8 cellular contexts compared by ENCODE assay signal in the genomic region with DNA sequence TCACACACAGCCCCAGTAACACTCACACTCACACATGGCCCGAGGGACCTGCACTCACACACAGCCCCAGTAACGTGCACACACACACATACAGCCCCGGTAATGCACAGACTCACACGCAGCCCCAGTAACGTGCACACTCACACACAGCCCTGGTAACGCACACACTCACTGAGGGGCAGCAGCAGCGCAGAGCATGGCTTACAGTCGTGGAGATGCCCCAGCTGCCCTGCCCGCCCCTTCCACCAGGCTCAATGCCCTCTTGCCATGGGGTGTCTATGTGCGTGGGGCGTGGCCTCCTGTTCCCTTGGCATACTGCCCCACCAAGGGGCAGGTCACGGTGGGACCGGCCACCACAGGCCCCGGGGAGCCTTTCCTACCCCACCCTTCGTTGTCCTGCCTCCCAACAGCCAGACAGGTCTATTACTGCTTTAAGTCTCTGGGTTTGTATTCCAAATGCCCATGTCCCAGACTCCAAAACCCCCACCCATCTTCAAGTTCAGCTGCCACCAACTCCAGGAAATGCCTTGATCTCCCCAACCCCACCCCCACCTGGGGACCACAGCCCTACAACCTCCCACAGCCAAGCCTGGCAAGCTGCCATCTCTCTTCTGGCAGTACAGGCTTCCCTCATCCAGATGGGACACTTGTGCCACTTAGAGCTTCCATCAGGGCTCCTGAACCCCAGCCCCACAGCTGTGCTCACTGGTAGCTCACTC. TPM values are rescaled to one million over a fixed set of nuclear protein-coding genes. Genes with fewer than 3 reads are reported as not detected.
DNase-seq lines count a peak whose midpoint lies in the region; ATAC-seq and TF ChIP-seq lines count a peak whose summit lies in the region.

No MANE protein-coding gene starts in this region.

- WGBS in upper lobe of left lung, 2 donors = 20 to 25% methylated on average over 11 to 14 of the region's 15 CpGs

- H3K36me3 Mint-ChIP-seq in activated T-helper 1 cell treated with anti-CD3 and anti-CD28 coated beads, Interleukin-12 subunit alpha, Interleukin-12 subunit beta, Interleukin-2, Interleukin-4 antibody, amounts not matched to agents 30 ng/mL and 10 ng/mL and 1 ng/mL, durations not matched to agents 14 hours and 24 hours and 36 hours (ENCODE audit: low read depth) = peaks cover 8% of the 10 kb centered on the region

- no peaks in the 10 kb centered on the region for H3K36me3 ChIP-seq in upper lobe of left lung

- no peak for TF ChIP-seq EP300 in upper lobe of left lung (IDR thresholded peaks at IDR 0.05)

- ATAC-seq in upper lobe of left lung (ENCODE audit: low FRiP score in 2 of 2) (peak in 1 of 2 donors; percentile 0), GM21619 (IDR thresholded peaks at IDR 0.05; ENCODE audit: unreplicated experiment) (no peak), GM18519 (IDR thresholded peaks at IDR 0.05; ENCODE audit: low FRiP score, unreplicated experiment) (no peak), HG02642 (IDR thresholded peaks at IDR 0.05; ENCODE audit: poor library complexity, unreplicated experiment) (no peak)

- peak overlapping the region; percentile 73 for H3K27ac Mint-ChIP-seq in activated T-helper 1 cell treated with anti-CD3 and anti-CD28 coated beads, Interleukin-12 subunit alpha, Interleukin-12 subunit beta, Interleukin-2, Interleukin-4 antibody, amounts not matched to agents 30 ng/mL and 10 ng/mL and 1 ng/mL, durations not matched to agents 14 hours and 24 hours and 36 hours

- H3K4me3 Mint-ChIP-seq in activated T-helper 1 cell treated with anti-CD3 and anti-CD28 coated beads, Interleukin-12 subunit alpha, Interleukin-12 subunit beta, Interleukin-2, Interleukin-4 antibody, amounts not matched to agents 30 ng/mL and 10 ng/mL and 1 ng/mL, durations not matched to agents 14 hours and 24 hours and 36 hours = peak overlapping the region; percentile 78

- DNase-seq in activated naive CD4-positive, alpha-beta T cell treated with Interleukin-2 at 50 U/mL for 16 hours = peak; percentile 27
- no peak for DNase-seq in activated naive CD4-positive, alpha-beta T cell treated with anti-CD3 and anti-CD28 coated beads, Interleukin-2, amount 50 U/mL, for 16 hours
- no peak for DNase-seq in activated T-helper 1 cell treated with anti-CD3 and anti-CD28 coated beads, Interleukin-12 subunit alpha, Interleukin-12 subunit beta, Interleukin-2, Interleukin-4 antibody, amounts not matched to agents 30 ng/mL and 10 ng/mL and 1 ng/mL, durations not matched to agents 14 hours and 24 hours and 36 hours (ENCODE audit: low spot score)
- peak; percentile 54 for DNase-seq in islet precursor cell
- DNase-seq in upper lobe of left lung = peak in 1 of 2 donors; percentile 31

- peaks cover 55 to 77% (median 64%) of the 10 kb centered on the region in 4 donors for H3K4me1 ChIP-seq in upper lobe of left lung

- no peak overlapping the region for H3K4me3 ChIP-seq in upper lobe of left lung

- no peaks in the 10 kb centered on the region for H3K9me3 ChIP-seq in upper lobe of left lung

- TF ChIP-seq CTCF in upper lobe of left lung (IDR thresholded peaks at IDR 0.05) = peak in 1 of 6 experiments; percentile 20

- no peaks in the 10 kb centered on the region for H3K9me3 Mint-ChIP-seq in activated T-helper 1 cell treated with anti-CD3 and anti-CD28 coated beads, Interleukin-12 subunit alpha, Interleukin-12 subunit beta, Interleukin-2, Interleukin-4 antibody, amounts not matched to agents 30 ng/mL and 10 ng/mL and 1 ng/mL, durations not matched to agents 14 hours and 24 hours and 36 hours

- H3K4me1 Mint-ChIP-seq in activated T-helper 1 cell treated with anti-CD3 and anti-CD28 coated beads, Interleukin-12 subunit alpha, Interleukin-12 subunit beta, Interleukin-2, Interleukin-4 antibody, amounts not matched to agents 30 ng/mL and 10 ng/mL and 1 ng/mL, durations not matched to agents 14 hours and 24 hours and 36 hours (ENCODE audit: low read depth) = peaks cover 70% of the 10 kb centered on the region

- H3K27me3 ChIP-seq in upper lobe of left lung = peaks cover 0 to 4% (median 0%) of the 10 kb centered on the region in 4 donors

- TF ChIP-seq POLR2A in upper lobe of left lung (IDR thresholded peaks at IDR 0.05) = no peak

- intact Hi-C loops in activated T-helper 1 cell treated with anti-CD3 and anti-CD28 coated beads, Interleukin-12 subunit alpha, Interleukin-12 subunit beta, Interleukin-2, Interleukin-4 antibody, amounts not matched to agents 30 ng/mL and 10 ng/mL and 1 ng/mL, durations not matched to agents 14 hours and 24 hours and 36 hours (cut with micrococcal nuclease) = loop anchor here (2.0 to 10.0 kb wide), 4 partner anchors 87 to 921 kb away; a partner anchor contains a TSS

- H3K27me3 Mint-ChIP-seq in activated T-helper 1 cell treated with anti-CD3 and anti-CD28 coated beads, Interleukin-12 subunit alpha, Interleukin-12 subunit beta, Interleukin-2, Interleukin-4 antibody, amounts not matched to agents 30 ng/mL and 10 ng/mL and 1 ng/mL, durations not matched to agents 14 hours and 24 hours and 36 hours (ENCODE audit: insufficient read depth) = no peaks in the 10 kb centered on the region

- peak overlapping the region; percentile 14 to 97 (median 62) for H3K27ac ChIP-seq in upper lobe of left lung

RNA-seq across cellular contexts. Expression of a gene that starts 2.6 kb away (rescaled TPM):
- total RNA-seq in activated T-helper 1 cell treated with anti-CD3 and anti-CD28 coated beads, Interleukin-12 subunit alpha, Interleukin-12 subunit beta, Interleukin-2, Interleukin-4 antibody, amounts not matched to agents 30 ng/mL and 10 ng/mL and 1 ng/mL, durations not matched to agents 14 hours and 24 hours and 36 hours = 5.7 and 7.3 TPM in 2 replicates
- 10 to 100 TPM in 5 of 6 donors, 1 to 10 TPM in 1; 8.2 to 41.9 (median 16.5) TPM for total RNA-seq in upper lobe of left lung

RNA-seq across cellular contexts. Expression of a gene that starts 8.7 kb away (rescaled TPM):
- total RNA-seq in activated T-helper 1 cell treated with anti-CD3 and anti-CD28 coated beads, Interleukin-12 subunit alpha, Interleukin-12 subunit beta, Interleukin-2, Interleukin-4 antibody, amounts not matched to agents 30 ng/mL and 10 ng/mL and 1 ng/mL, durations not matched to agents 14 hours and 24 hours and 36 hours = 5.8 and 7.4 TPM in 2 replicates
- total RNA-seq in upper lobe of left lung = 1 to 10 TPM in 3 of 6 donors, under 1 TPM in 3; 0.76 to 1.8 (median 0.92) TPM

RNA-seq across cellular contexts. Expression of a gene that starts 47.5 kb away (rescaled TPM):
- 4.4 and 4.9 TPM in 2 replicates for total RNA-seq in activated T-helper 1 cell treated with anti-CD3 and anti-CD28 coated beads, Interleukin-12 subunit alpha, Interleukin-12 subunit beta, Interleukin-2, Interleukin-4 antibody, amounts not matched to agents 30 ng/mL and 10 ng/mL and 1 ng/mL, durations not matched to agents 14 hours and 24 hours and 36 hours
- total RNA-seq in upper lobe of left lung = 10 to 100 TPM; 36.7 to 87.3 (median 54.1) TPM

Comparison
In these comparisons a context has a peak if more than half of its experiments do, and no peak if none do; other contexts are left out.
1. DNase-seq: peak in activated naive CD4-positive, alpha-beta T cell treated with Interleukin-2 at 50 U/mL for 16 hours (single experiment) and islet precursor cell (single experiment); none in activated naive CD4-positive, alpha-beta T cell treated with anti-CD3 and anti-CD28 coated beads, Interleukin-2, amount 50 U/mL, for 16 hours (single experiment) and activated T-helper 1 cell treated with anti-CD3 and anti-CD28 coated beads, Interleukin-12 subunit alpha, Interleukin-12 subunit beta, Interleukin-2, Interleukin-4 antibody, amounts not matched to agents 30 ng/mL and 10 ng/mL and 1 ng/mL, durations not matched to agents 14 hours and 24 hours and 36 hours (single experiment).